In genomic region chr9:30967484-30967883, GRCh38 we compare ENCODE assay signal across 13 cellular contexts.
DNase-seq lines count a peak whose midpoint lies in the region; ATAC-seq and TF ChIP-seq lines count a peak whose summit lies in the region.
"Had no signal": no experiment of that assay in that cellular context is flagged by ENCODE, and none has a peak within 500 bp of the region (broad histone marks: within the 10 kb centered on the region; RNA-seq: fewer than 3 reads in every experiment).

No MANE protein-coding gene starts in this region.

- TF ChIP-seq CTCF in Panc1 (IDR thresholded peaks at IDR 0.05) (peak; percentile 20; the same call in 1 of the 2 replicates), fibroblast of villous mesenchyme (IDR thresholded peaks at IDR 0.05; ENCODE audit: insufficient read depth, low read depth, low read length) (no peak), retinal pigment epithelial cell (conservative IDR thresholded peaks at IDR 0.05; ENCODE audit: low read depth, low read length) (peak; percentile 21)

- in situ Hi-C loops in Panc1 (cut with HindIII; ENCODE audit: low pct_unique_long_range_greater_than_20kb, low sequenced_read_pairs), result no loop called here

- CTCF ChIA-PET in Panc1 (lab: Charles Lee), result no interaction called here
- CTCF ChIA-PET in CD8-positive, alpha-beta memory T cell (lab: Charles Lee), result no interaction called here

- H3K27me3 Mint-ChIP-seq in CD8-positive, alpha-beta memory T cell, result peaks cover 0 to 5% of the 10 kb centered on the region in 2 donors
- H3K27me3 Mint-ChIP-seq: activated naive CD8-positive, alpha-beta T cell treated with anti-CD3 and anti-CD28 coated beads for 36 hours had no signal

- H3K4me1 Mint-ChIP-seq in CD8-positive, alpha-beta memory T cell, result peaks cover 0 to 3% (median 2%) of the 10 kb centered on the region in 3 donors
- H3K4me1 Mint-ChIP-seq: activated naive CD8-positive, alpha-beta T cell treated with anti-CD3 and anti-CD28 coated beads for 36 hours had no signal

- no peak overlapping the region for H3K4me3 Mint-ChIP-seq in CD8-positive, alpha-beta memory T cell
- H3K4me3 Mint-ChIP-seq: activated naive CD8-positive, alpha-beta T cell treated with anti-CD3 and anti-CD28 coated beads for 36 hours had no signal

- H3K27me3 ChIP-seq in Panc1 (ENCODE audit: control insufficient read depth, insufficient read depth, low read length) (no peaks in the 10 kb centered on the region), right cardiac atrium (ENCODE audit: control insufficient read depth, insufficient read depth) (no peaks in the 10 kb centered on the region)
- H3K27me3 ChIP-seq in CD8-positive, alpha-beta memory T cell (ENCODE audit: insufficient read depth, low read length, poor library complexity, severe bottlenecking), result no peaks in the 10 kb centered on the region
- H3K27me3 ChIP-seq: uterus had no signal

- DNase-seq in HT1080 (ENCODE audit: low read depth), result peak; percentile 46
- no peak for DNase-seq in Panc1 (ENCODE audit: low read depth, low spot score)
- DNase-seq in fibroblast of villous mesenchyme (ENCODE audit: low read depth), result peak; percentile 2
- DNase-seq in retinal pigment epithelial cell (ENCODE audit: low read depth), result no peak
- DNase-seq in right cardiac atrium, result no peak
- DNase-seq in NCI-H1048 (lab: John Stamatoyannopoulos, UW), result no peak
- no peak for DNase-seq in CD8-positive, alpha-beta memory T cell
- DNase-seq: activated naive CD8-positive, alpha-beta T cell treated with anti-CD3 and anti-CD28 coated beads for 36 hours; DND-41; effector CD8-positive, alpha-beta T cell; NCI-H510A; uterus had no signal

- no peaks in the 10 kb centered on the region for H3K36me3 Mint-ChIP-seq in CD8-positive, alpha-beta memory T cell
- H3K36me3 Mint-ChIP-seq: activated naive CD8-positive, alpha-beta T cell treated with anti-CD3 and anti-CD28 coated beads for 36 hours had no signal

- H3K4me1 ChIP-seq in Panc1 (ENCODE audit: control insufficient read depth, insufficient read depth, low read length) (no peaks in the 10 kb centered on the region), right cardiac atrium (ENCODE audit: control insufficient read depth, insufficient read depth, low read length) (no peaks in the 10 kb centered on the region)
- H3K4me1 ChIP-seq in CD8-positive, alpha-beta memory T cell (ENCODE audit: insufficient read depth, low read length), result no peaks in the 10 kb centered on the region
- H3K4me1 ChIP-seq: uterus had no signal

- H3K27ac ChIP-seq in Panc1 (ENCODE audit: low read length) (no peak overlapping the region), right cardiac atrium (ENCODE audit: low read length) (no peak overlapping the region)
- H3K27ac ChIP-seq in CD8-positive, alpha-beta memory T cell (ENCODE audit: low read depth, low read length), result no peak overlapping the region
- H3K27ac ChIP-seq: skin epidermis, uterus had no signal

- peaks cover 0 to 4% (median 0%) of the 10 kb centered on the region in 5 donors for H3K9me3 Mint-ChIP-seq in CD8-positive, alpha-beta memory T cell
- H3K9me3 Mint-ChIP-seq: activated naive CD8-positive, alpha-beta T cell treated with anti-CD3 and anti-CD28 coated beads for 36 hours had no signal

- POLR2A ChIA-PET in Panc1 (lab: Charles Lee), result no interaction called here
- POLR2A ChIA-PET in CD8-positive, alpha-beta memory T cell (lab: Charles Lee), result no interaction called here

- ATAC-seq in Panc1 (no peak), right cardiac atrium (no peak)

- BruUV-seq in Panc1 (replicated peaks; lab: Mats Ljungman, UMichigan), result no TSS peak

- no peaks in the 10 kb centered on the region for H3K9me3 ChIP-seq in Panc1 (ENCODE audit: control insufficient read depth, insufficient read depth, low read depth, low read length)
- no peaks in the 10 kb centered on the region for H3K9me3 ChIP-seq in right cardiac atrium (ENCODE audit: control insufficient read depth, low read length)
- no peaks in the 10 kb centered on the region for H3K9me3 ChIP-seq in CD8-positive, alpha-beta memory T cell (ENCODE audit: low read length)

- no peaks in the 10 kb centered on the region for H3K36me3 ChIP-seq in Panc1 (ENCODE audit: control insufficient read depth, insufficient read depth, low read length)
- H3K36me3 ChIP-seq in CD8-positive, alpha-beta memory T cell (ENCODE audit: insufficient read depth, low read length), result no peaks in the 10 kb centered on the region
- H3K36me3 ChIP-seq: uterus had no signal

- H3K27ac Mint-ChIP-seq in CD8-positive, alpha-beta memory T cell, result no peak overlapping the region
- H3K27ac Mint-ChIP-seq: activated naive CD8-positive, alpha-beta T cell treated with anti-CD3 and anti-CD28 coated beads for 36 hours had no signal

- intact Hi-C loops in Panc1 (cut with micrococcal nuclease; ENCODE audit: unreplicated experiment), result no loop called here
- intact Hi-C loops in right cardiac atrium (cut with DNase I), result no loop called here

- WGBS in right cardiac atrium, result 17% methylated on average over 2 of the region's 2 CpGs

- no peak overlapping the region for H3K4me3 ChIP-seq in Panc1 (ENCODE audit: low read depth in 2 of 2, low read length in 2 of 2)
- H3K4me3 ChIP-seq in fibroblast of villous mesenchyme (ENCODE audit: low read depth, low read length), result no peak overlapping the region
- H3K4me3 ChIP-seq in retinal pigment epithelial cell (ENCODE audit: low read length), result no peak overlapping the region
- H3K4me3 ChIP-seq in right cardiac atrium (ENCODE audit: low read length), result no peak overlapping the region
- no peak overlapping the region for H3K4me3 ChIP-seq in CD8-positive, alpha-beta memory T cell (ENCODE audit: low read length)
- H3K4me3 ChIP-seq: skin epidermis, uterus had no signal

Comparison
In these comparisons a context has a peak if more than half of its experiments do, and no peak if none do; other contexts are left out.
1. DNase-seq: peak in HT1080 (single experiment) and fibroblast of villous mesenchyme (single experiment); none in Panc1 (single experiment), retinal pigment epithelial cell (single experiment), right cardiac atrium (0 of 3), NCI-H1048 (single experiment) and CD8-positive, alpha-beta memory T cell (0 of 5).